Comparison of ENCODE assay signal across 26 cellular contexts in genomic region chr14:49921401-49921800, GRCh38.
"Had no signal": no experiment of that assay in that cellular context is flagged by ENCODE, and none has a peak within 500 bp of the region (broad histone marks: within the 10 kb centered on the region; RNA-seq: fewer than 3 reads in every experiment).

No MANE protein-coding gene starts in this region.

- H3K4me3 ChIP-seq: colonic mucosa, dorsolateral prefrontal cortex, hepatocyte, left ventricle myocardium inferior, psoas muscle, right atrium auricular region, stomach, suprapubic skin, tibial nerve, uterus had no signal

- H3K4me1 ChIP-seq: colonic mucosa, left ventricle myocardium inferior, psoas muscle, right atrium auricular region, uterus had no signal

- H3K27me3 Mint-ChIP-seq: activated CD4-positive, alpha-beta T cell treated with anti-CD3 and anti-CD28 coated beads, Interleukin-2, amount 10 ng/mL, durations not matched to agents 24 days and 14 days; activated naive CD8-positive, alpha-beta T cell treated with anti-CD3 and anti-CD28 coated beads, Interleukin-2, amount 10 ng/mL, durations not matched to agents 7 days and 5 days; activated T-cell treated with anti-CD3 and anti-CD28 coated beads, Interleukin-2, amount 50 U/mL, for 24 hours; effector memory CD8-positive, alpha-beta T cell; natural killer cell treated with Interleukin-12 subunit alpha and Interleukin-12 subunit beta and Interleukin-15 and Interleukin-18, amount 100 ng/mL, for 72 hours had no signal

- H3K36me3 Mint-ChIP-seq: natural killer cell treated with Interleukin-12 subunit alpha and Interleukin-12 subunit beta and Interleukin-15 and Interleukin-18, amount 100 ng/mL, for 72 hours had no signal

- H3K27ac Mint-ChIP-seq: activated CD4-positive, alpha-beta T cell treated with anti-CD3 and anti-CD28 coated beads, Interleukin-2, amount 10 ng/mL, durations not matched to agents 24 days and 14 days; activated CD8-positive, alpha-beta T cell treated with anti-CD3 and anti-CD28 coated beads, Interleukin-2, amount 10 ng/mL, durations not matched to agents 7 days and 5 days; activated naive CD8-positive, alpha-beta T cell treated with anti-CD3 and anti-CD28 coated beads, Interleukin-2, amount 10 ng/mL, durations not matched to agents 7 days and 5 days; activated T-cell treated with anti-CD3 and anti-CD28 coated beads, Interleukin-2, amount 50 U/mL, for 24 hours; activated T-helper 2 cell treated with anti-CD3 and anti-CD28 coated beads, Interferon-gamma antibody, Interleukin-2, Interleukin-4, amounts not matched to agents 10 μg/mL and 5 μg/mL and 100 μg/mL, durations not matched to agents 14 hours and 24 hours and 36 hours; effector memory CD8-positive, alpha-beta T cell had no signal

- DNase-seq: activated CD4-positive, alpha-beta T cell treated with anti-CD3 and anti-CD28 coated beads, Interleukin-2, amount 10 ng/mL, durations not matched to agents 24 days and 14 days; activated CD8-positive, alpha-beta T cell treated with anti-CD3 and anti-CD28 coated beads, Interleukin-2, amount 10 ng/mL, durations not matched to agents 7 days and 5 days; activated naive CD4-positive, alpha-beta T cell; activated naive CD8-positive, alpha-beta T cell treated with anti-CD3 and anti-CD28 coated beads, Interleukin-2, amount 10 ng/mL, durations not matched to agents 7 days and 5 days; activated T-cell treated with anti-CD3 and anti-CD28 coated beads, Interleukin-2, amount 50 U/mL, for 24 hours; amygdala; dorsolateral prefrontal cortex; effector memory CD8-positive, alpha-beta T cell; foreskin melanocyte; glutamatergic neuron; kidney glomerular epithelial cell; left ventricle myocardium inferior; mammary epithelial cell; midbrain; psoas muscle; stimulated activated CD4-positive, alpha-beta T cell treated with anti-CD3 and anti-CD28 coated beads, Interleukin-4, amount 100 ng/mL, for 24 hours; stomach; uterus had no signal

- H3K9me3 Mint-ChIP-seq: activated CD4-positive, alpha-beta T cell treated with anti-CD3 and anti-CD28 coated beads, Interleukin-2, amount 10 ng/mL, durations not matched to agents 24 days and 14 days; activated T-cell treated with anti-CD3 and anti-CD28 coated beads, Interleukin-2, amount 50 U/mL, for 24 hours; activated T-helper 2 cell treated with anti-CD3 and anti-CD28 coated beads, Interferon-gamma antibody, Interleukin-2, Interleukin-4, amounts not matched to agents 10 μg/mL and 5 μg/mL and 100 μg/mL, durations not matched to agents 14 hours and 24 hours and 36 hours; effector memory CD8-positive, alpha-beta T cell; natural killer cell treated with Interleukin-12 subunit alpha and Interleukin-12 subunit beta and Interleukin-15 and Interleukin-18, amount 100 ng/mL, for 72 hours had no signal

- H3K27ac ChIP-seq: colonic mucosa, dorsolateral prefrontal cortex, left ventricle myocardium inferior, psoas muscle, right atrium auricular region, stomach, suprapubic skin, tibial nerve, uterus had no signal

- H3K9me3 ChIP-seq: colonic mucosa, left ventricle myocardium inferior, psoas muscle, right atrium auricular region, stomach, suprapubic skin, tibial nerve, uterus had no signal

- H3K27me3 ChIP-seq: colonic mucosa, dorsolateral prefrontal cortex, hepatocyte, right atrium auricular region, stomach, suprapubic skin, tibial nerve, uterus had no signal

- H3K36me3 ChIP-seq: colonic mucosa, left ventricle myocardium inferior, right atrium auricular region, stomach, suprapubic skin, tibial nerve, uterus had no signal

- H3K4me3 Mint-ChIP-seq: activated CD4-positive, alpha-beta T cell treated with anti-CD3 and anti-CD28 coated beads, Interleukin-2, amount 10 ng/mL, durations not matched to agents 24 days and 14 days; activated CD8-positive, alpha-beta T cell treated with anti-CD3 and anti-CD28 coated beads, Interleukin-2, amount 10 ng/mL, durations not matched to agents 7 days and 5 days; activated naive CD8-positive, alpha-beta T cell treated with anti-CD3 and anti-CD28 coated beads, Interleukin-2, amount 10 ng/mL, durations not matched to agents 7 days and 5 days; activated T-cell treated with anti-CD3 and anti-CD28 coated beads, Interleukin-2, amount 50 U/mL, for 24 hours; effector memory CD8-positive, alpha-beta T cell; natural killer cell treated with Interleukin-12 subunit alpha and Interleukin-12 subunit beta and Interleukin-15 and Interleukin-18, amount 100 ng/mL, for 72 hours had no signal

- ATAC-seq: activated CD4-positive, CD25-positive, alpha-beta regulatory T cell treated with anti-CD3 and anti-CD28 coated beads, Interleukin-2, amount 50 U/mL, for 24 hours; activated CD8-positive, alpha-beta T cell treated with anti-CD3 and anti-CD28 coated beads, Interleukin-2, amount 10 ng/mL, durations not matched to agents 7 days and 5 days; natural killer cell treated with Interleukin-12 subunit alpha and Interleukin-12 subunit beta and Interleukin-15 and Interleukin-18, amount 100 ng/mL, for 72 hours; psoas muscle had no signal
